In the genomic region with DNA sequence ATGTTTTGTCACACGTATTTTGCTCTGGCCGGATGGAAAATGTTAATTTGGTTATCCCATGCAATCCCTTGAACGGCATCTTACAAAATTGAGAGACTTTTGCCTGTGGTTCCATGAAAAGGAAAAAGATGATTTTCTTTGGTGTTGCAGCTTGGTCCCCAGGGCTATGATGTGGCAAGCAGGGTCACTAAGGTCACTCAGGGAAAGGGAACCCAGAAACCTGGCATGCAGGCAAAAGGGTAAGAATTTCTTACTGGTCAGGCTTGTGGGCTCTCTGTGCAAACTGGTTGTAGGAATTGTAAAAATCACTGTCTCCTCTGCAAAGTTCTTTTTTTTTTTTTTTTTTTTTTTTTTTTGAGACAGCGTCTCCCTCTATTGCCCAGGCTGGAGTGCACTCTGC, we compare ENCODE assay signal across 21 cellular contexts.
"Had no signal": no experiment of that assay in that cellular context is flagged by ENCODE, and none has a peak within 500 bp of the region (broad histone marks: within the 10 kb centered on the region; RNA-seq: fewer than 3 reads in every experiment).

No MANE protein-coding gene starts in this region.

- H3K9me3 ChIP-seq: SK-N-SH had no signal

- H3K27ac ChIP-seq: HL-60, KMS-11, RWPE1 had no signal

- H3K4me3 ChIP-seq: K562 had no signal

- H3K9ac ChIP-seq: KMS-11, SK-N-SH had no signal

- DNase-seq: Kasumi-1, MM.1S, NCI-H1092 treated with DMSO at 0.1 percent for 48 hours, NCI-H1436, NCI-H187, NCI-H2029, NCI-H2081 treated with DMSO at 0.1 percent for 48 hours, NCI-H2171, NCI-H226, NCI-H446, NCI-H510A, NCI-H524 treated with DMSO at 0.1 percent for 48 hours, NCI-H69, NCI-H774, SHP77, SK-N-SH had no signal

- ATAC-seq: Panc1 had no signal

- H3K4me2 ChIP-seq: KMS-11, SK-N-SH had no signal

- H3K9me2 ChIP-seq: SK-N-SH had no signal
